Comparison of ENCODE assay signal across 15 cellular contexts in genomic region chr2:100194951-100195350, GRCh38.
"Had no signal": no experiment of that assay in that cellular context is flagged by ENCODE, and none has a peak within 500 bp of the region (broad histone marks: within the 10 kb centered on the region; RNA-seq: fewer than 3 reads in every experiment).

No MANE protein-coding gene starts in this region.

- H3K4me1 Mint-ChIP-seq: natural killer cell; stimulated activated memory B cell treated with anti-CD40 and anti-IgM and Interleukin-4, amounts not matched to agents 10 μg/mL and 1 μg/mL and 100 μg/mL, for 72 hours had no signal

- H3K4me3 ChIP-seq: ascending aorta, breast epithelium, right atrium auricular region, transverse colon had no signal

- H3K4me3 Mint-ChIP-seq: activated naive CD4-positive, alpha-beta T cell treated with anti-CD3 and anti-CD28 coated beads for 36 hours; natural killer cell; stimulated activated memory B cell treated with anti-CD40 and anti-IgM and Interleukin-4, amounts not matched to agents 10 μg/mL and 1 μg/mL and 100 μg/mL, for 72 hours had no signal

- H3K36me3 ChIP-seq: ascending aorta, breast epithelium, right atrium auricular region, transverse colon, WERI-Rb-1 had no signal

- H3K27ac Mint-ChIP-seq: activated naive CD4-positive, alpha-beta T cell treated with anti-CD3 and anti-CD28 coated beads for 36 hours; activated T-helper 2 cell treated with anti-CD3 and anti-CD28 coated beads, Interferon-gamma antibody, Interleukin-2, Interleukin-4, amounts not matched to agents 10 μg/mL and 5 μg/mL and 100 μg/mL, durations not matched to agents 14 hours and 24 hours and 36 hours; natural killer cell; stimulated activated memory B cell treated with anti-CD40 and anti-IgM and Interleukin-4, amounts not matched to agents 10 μg/mL and 1 μg/mL and 100 μg/mL, for 72 hours had no signal

- ATAC-seq: left cardiac atrium; natural killer cell; stimulated activated memory B cell treated with anti-CD40 and anti-IgM and Interleukin-4, amounts not matched to agents 10 μg/mL and 1 μg/mL and 100 μg/mL, for 72 hours had no signal

- H3K27me3 ChIP-seq: ascending aorta, breast epithelium, right atrium auricular region, transverse colon had no signal

- H3K9me3 ChIP-seq: ascending aorta, breast epithelium, right atrium auricular region, transverse colon had no signal

- H3K36me3 Mint-ChIP-seq: natural killer cell; stimulated activated memory B cell treated with anti-CD40 and anti-IgM and Interleukin-4, amounts not matched to agents 10 μg/mL and 1 μg/mL and 100 μg/mL, for 72 hours had no signal

- DNase-seq: activated CD4-positive, alpha-beta T cell treated with anti-CD3 and anti-CD28 coated beads, Interleukin-2, amount 50 U/mL, for 48 hours; activated naive CD4-positive, alpha-beta T cell treated with anti-CD3 and anti-CD28 coated beads for 36 hours; head of caudate nucleus; left cardiac atrium; natural killer cell; posterior cingulate gyrus; stimulated activated CD4-positive, alpha-beta T cell treated with anti-CD3 and anti-CD28 coated beads, Interleukin-2, amount 100 ng/mL, for 48 hours; transverse colon; WERI-Rb-1 had no signal

- H3K9me3 Mint-ChIP-seq: activated naive CD4-positive, alpha-beta T cell treated with anti-CD3 and anti-CD28 coated beads for 36 hours; activated T-helper 2 cell treated with anti-CD3 and anti-CD28 coated beads, Interferon-gamma antibody, Interleukin-2, Interleukin-4, amounts not matched to agents 10 μg/mL and 5 μg/mL and 100 μg/mL, durations not matched to agents 14 hours and 24 hours and 36 hours; natural killer cell; stimulated activated memory B cell treated with anti-CD40 and anti-IgM and Interleukin-4, amounts not matched to agents 10 μg/mL and 1 μg/mL and 100 μg/mL, for 72 hours had no signal

- H3K27ac ChIP-seq: breast epithelium, epithelial cell of prostate, transverse colon, WERI-Rb-1 had no signal
